ENCODE assay signal across 17 cellular contexts in the genomic region with DNA sequence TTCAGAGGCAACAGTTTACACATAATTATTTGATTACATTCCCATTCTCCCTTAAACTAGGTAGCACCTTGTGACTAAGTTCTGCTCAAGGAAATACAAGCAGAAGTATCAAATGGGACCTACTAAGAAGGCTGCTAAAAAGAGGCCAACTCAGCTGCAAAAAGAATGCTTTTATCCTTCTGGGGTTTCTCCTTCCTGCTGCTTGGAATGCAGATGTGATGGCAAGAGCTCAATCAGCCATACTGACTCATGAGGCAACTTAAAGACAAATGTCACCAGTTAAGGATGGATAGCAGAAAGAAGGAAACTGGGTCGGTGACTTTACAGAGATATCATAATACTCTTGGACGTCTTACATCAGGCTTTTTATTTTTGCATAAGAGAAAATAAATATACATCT. TPM values are rescaled to one million over a fixed set of nuclear protein-coding genes. Genes with fewer than 3 reads are reported as not detected.
A peak's percentile ranks its signal among the peaks of the same experiment; 100 is the strongest.
DNase-seq lines count a peak whose midpoint lies in the region; ATAC-seq and TF ChIP-seq lines count a peak whose summit lies in the region.
"Had no signal": no experiment of that assay in that cellular context is flagged by ENCODE, and none has a peak within 500 bp of the region (broad histone marks: within the 10 kb centered on the region; RNA-seq: fewer than 3 reads in every experiment).

No MANE protein-coding gene starts in this region.

- CTCF ChIA-PET in CD8-positive, alpha-beta T cell (lab: Charles Lee), result interaction anchor here (1.1 kb wide), 1 partner anchor 25 kb away, joined by 4 read pairs; no protein-coding TSS in a partner anchor
- CTCF ChIA-PET in activated CD4-positive, alpha-beta T cell treated with anti-CD3 and anti-CD28 coated beads, Interleukin-2, amount 10 ng/mL, durations not matched to agents 7 days and 5 days (lab: Charles Lee), result interaction anchor here (1.0 to 1.4 kb wide), 3 partner anchors 14 to 62 kb away, joined by 3 to 4 read pairs (median 3); no protein-coding TSS in a partner anchor

- no peaks in the 10 kb centered on the region for H3K36me3 Mint-ChIP-seq in CD8-positive, alpha-beta T cell
- no peaks in the 10 kb centered on the region for H3K36me3 Mint-ChIP-seq in activated CD4-positive, alpha-beta T cell treated with anti-CD3 and anti-CD28 coated beads, Interleukin-2, amount 10 ng/mL, durations not matched to agents 7 days and 5 days (ENCODE audit: low read depth)
- H3K36me3 Mint-ChIP-seq: CD4-positive, CD25-positive, alpha-beta regulatory T cell had no signal

- peaks cover 23% of the 10 kb centered on the region for H3K4me1 ChIP-seq in CD8-positive, alpha-beta T cell (ENCODE audit: insufficient read depth, low read length)
- H3K4me1 ChIP-seq in SJSA1 (replicated peaks), result peaks cover 17% of the 10 kb centered on the region

- POLR2A ChIA-PET in CD8-positive, alpha-beta T cell (lab: Charles Lee), result interaction anchor here (0.5 to 1.4 kb wide), 4 partner anchors 17 to 45 kb away, joined by 3 to 5 read pairs (median 4); no protein-coding TSS in a partner anchor
- POLR2A ChIA-PET in activated CD4-positive, alpha-beta T cell treated with anti-CD3 and anti-CD28 coated beads, Interleukin-2, amount 10 ng/mL, durations not matched to agents 7 days and 5 days (lab: Charles Lee), result interaction anchor here (1.0 kb wide), 1 partner anchor 20 kb away, joined by 3 read pairs; no protein-coding TSS in a partner anchor

- H3K4me3 Mint-ChIP-seq in CD8-positive, alpha-beta T cell, result no peak overlapping the region
- no peak overlapping the region for H3K4me3 Mint-ChIP-seq in activated CD4-positive, alpha-beta T cell treated with anti-CD3 and anti-CD28 coated beads, Interleukin-2, amount 10 ng/mL, durations not matched to agents 7 days and 5 days
- H3K4me3 Mint-ChIP-seq: CD4-positive, CD25-positive, alpha-beta regulatory T cell; GM23338 had no signal

- no peaks in the 10 kb centered on the region for H3K27me3 ChIP-seq in CD8-positive, alpha-beta T cell (ENCODE audit: insufficient read depth, low read length)
- H3K27me3 ChIP-seq in SJSA1 (replicated peaks), result no peaks in the 10 kb centered on the region

- no peak for ATAC-seq in CD8-positive, alpha-beta T cell
- ATAC-seq in HG03139 (IDR thresholded peaks at IDR 0.05; ENCODE audit: unreplicated experiment), result no peak
- ATAC-seq: GM12878, GM23338, PC-3 had no signal

- no peak overlapping the region for H3K27ac ChIP-seq in CD8-positive, alpha-beta T cell (ENCODE audit: low read depth, low read length)
- H3K27ac ChIP-seq in SJSA1, result no peak overlapping the region

- H3K27me3 Mint-ChIP-seq in CD8-positive, alpha-beta T cell (ENCODE audit: low read depth), result no peaks in the 10 kb centered on the region
- H3K27me3 Mint-ChIP-seq in activated CD4-positive, alpha-beta T cell treated with anti-CD3 and anti-CD28 coated beads, Interleukin-2, amount 10 ng/mL, durations not matched to agents 7 days and 5 days, result no peaks in the 10 kb centered on the region

- no peaks in the 10 kb centered on the region for H3K36me3 ChIP-seq in CD8-positive, alpha-beta T cell (ENCODE audit: insufficient read depth, low read length)
- no peaks in the 10 kb centered on the region for H3K36me3 ChIP-seq in SJSA1

- TF ChIP-seq CTCF in CD8-positive, alpha-beta T cell (IDR thresholded peaks at IDR 0.05), result no peak
- no peak for TF ChIP-seq CTCF in fibroblast of the aortic adventitia (IDR thresholded peaks at IDR 0.05; ENCODE audit: insufficient read depth, low read length)

- intact Hi-C loops in CD8-positive, alpha-beta T cell (cut with DNase I, micrococcal nuclease), result no loop called here

- H3K27ac Mint-ChIP-seq in CD8-positive, alpha-beta T cell, result peak overlapping the region; percentile 56
- no peak overlapping the region for H3K27ac Mint-ChIP-seq in activated CD4-positive, alpha-beta T cell treated with anti-CD3 and anti-CD28 coated beads, Interleukin-2, amount 10 ng/mL, durations not matched to agents 7 days and 5 days
- H3K27ac Mint-ChIP-seq: GM23338 had no signal

- H3K4me1 Mint-ChIP-seq in CD8-positive, alpha-beta T cell (ENCODE audit: low read depth), result peaks cover 30% of the 10 kb centered on the region
- H3K4me1 Mint-ChIP-seq in activated CD4-positive, alpha-beta T cell treated with anti-CD3 and anti-CD28 coated beads, Interleukin-2, amount 10 ng/mL, durations not matched to agents 7 days and 5 days, result peaks cover 22% of the 10 kb centered on the region
- H3K4me1 Mint-ChIP-seq: GM23338 had no signal

- no peak for DNase-seq in CD8-positive, alpha-beta T cell
- DNase-seq in H4 (ENCODE audit: low spot score) (peak; percentile 19), SJSA1 (ENCODE audit: low read depth in 1 of 2, low spot score in 2 of 2) (peak; percentile 50 to 59), fibroblast of the aortic adventitia (ENCODE audit: low read depth) (peak; percentile 30), NCI-H187 treated with DMSO at 0.1 percent for 48 hours (lab: John Stamatoyannopoulos, UW) (no peak), C1 segment of cervical spinal cord (lab: John Stamatoyannopoulos, UW) (no peak)
- DNase-seq in activated CD4-positive, alpha-beta T cell treated with anti-CD3 and anti-CD28 coated beads, Interleukin-2, amount 10 ng/mL, durations not matched to agents 7 days and 5 days, result no peak
- DNase-seq: CD4-positive, CD25-positive, alpha-beta regulatory T cell; DMS53; NCI-H1417; NCI-H2029; NCI-H2171 treated with DMSO at 0.1 percent for 48 hours; NCI-H748 treated with DMSO at 0.1 percent for 48 hours; PC-3 had no signal

- H3K4me3 ChIP-seq in CD8-positive, alpha-beta T cell (ENCODE audit: low read depth, low read length), result no peak overlapping the region
- H3K4me3 ChIP-seq in SJSA1 (no peak overlapping the region), fibroblast of the aortic adventitia (ENCODE audit: low read depth, low read length) (no peak overlapping the region)
- H3K4me3 ChIP-seq: GM12878, GM23338 had no signal

- no peaks in the 10 kb centered on the region for H3K9me3 ChIP-seq in CD8-positive, alpha-beta T cell (ENCODE audit: low read length)
- no peaks in the 10 kb centered on the region for H3K9me3 ChIP-seq in SJSA1 (replicated peaks)

- H3K9me3 Mint-ChIP-seq in CD8-positive, alpha-beta T cell, result no peaks in the 10 kb centered on the region
- no peaks in the 10 kb centered on the region for H3K9me3 Mint-ChIP-seq in activated CD4-positive, alpha-beta T cell treated with anti-CD3 and anti-CD28 coated beads, Interleukin-2, amount 10 ng/mL, durations not matched to agents 7 days and 5 days
- H3K9me3 Mint-ChIP-seq: GM23338 had no signal

RNA-seq across cellular contexts. Expression of a gene that starts 38.0 kb away (rescaled TPM):
- total RNA-seq in CD8-positive, alpha-beta T cell, result 100 to 1,000 TPM; 299 TPM
- total RNA-seq in H4 (2014; rRNA removed; shearing (Covaris generic)), result 122 and 159 TPM in 2 replicates
- total RNA-seq in SJSA1 (2014; rRNA removed; shearing (Covaris generic)), result 257 and 334 TPM in 2 replicates
- total RNA-seq in fibroblast of the aortic adventitia (ENCODE audit: low replicate concordance), result 256 and 294 TPM in 2 replicates
- 100 to 1,000 TPM; 223 to 284 TPM for total RNA-seq in activated CD4-positive, alpha-beta T cell treated with anti-CD3 and anti-CD28 coated beads, Interleukin-2, amount 10 ng/mL, durations not matched to agents 7 days and 5 days

Comparison
In these comparisons a context has a peak if more than half of its experiments do, and no peak if none do; other contexts are left out.
1. DNase-seq: peak in H4 (single experiment), SJSA1 (2 of 2) and fibroblast of the aortic adventitia (single experiment); none in CD8-positive, alpha-beta T cell (0 of 7), NCI-H187 treated with DMSO at 0.1 percent for 48 hours (single experiment), activated CD4-positive, alpha-beta T cell treated with anti-CD3 and anti-CD28 coated beads, Interleukin-2, amount 10 ng/mL, durations not matched to agents 7 days and 5 days (single experiment) and C1 segment of cervical spinal cord (0 of 14).